Comparison of ENCODE assay signal across 8 cellular contexts in the genomic region with DNA sequence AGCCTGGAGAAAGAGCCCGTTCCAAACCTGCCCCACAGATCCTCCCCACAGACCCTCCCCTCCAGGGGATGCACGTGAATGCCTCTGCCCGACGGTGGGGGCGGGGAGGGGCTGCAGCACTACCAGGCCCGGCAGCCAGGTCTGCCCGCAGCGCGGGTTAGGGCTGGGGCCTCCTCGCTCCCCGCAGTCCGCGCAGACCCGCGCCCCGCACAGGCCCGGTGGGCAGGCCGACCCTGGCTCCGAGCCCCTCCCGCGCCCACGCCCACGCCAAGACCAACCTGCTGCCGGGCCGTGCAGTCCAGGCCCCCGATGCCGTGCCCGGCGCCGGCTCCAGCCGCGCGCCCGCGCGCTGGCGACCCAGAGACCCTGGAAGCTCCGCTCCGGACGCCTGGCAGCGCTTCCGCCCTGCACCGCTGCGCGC. TPM values are rescaled to one million over a fixed set of nuclear protein-coding genes. Genes with fewer than 3 reads are reported as not detected.
DNase-seq lines count a peak whose midpoint lies in the region; TF ChIP-seq lines count a peak whose summit lies in the region.

A gene with protein sequence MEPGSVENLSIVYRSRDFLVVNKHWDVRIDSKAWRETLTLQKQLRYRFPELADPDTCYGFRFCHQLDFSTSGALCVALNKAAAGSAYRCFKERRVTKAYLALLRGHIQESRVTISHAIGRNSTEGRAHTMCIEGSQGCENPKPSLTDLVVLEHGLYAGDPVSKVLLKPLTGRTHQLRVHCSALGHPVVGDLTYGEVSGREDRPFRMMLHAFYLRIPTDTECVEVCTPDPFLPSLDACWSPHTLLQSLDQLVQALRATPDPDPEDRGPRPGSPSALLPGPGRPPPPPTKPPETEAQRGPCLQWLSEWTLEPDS (minus strand): TSS at position 404 of the 421 bp plus-strand sequence. CDS start 644 bp downstream, outside the sequence.

- H3K27ac ChIP-seq in prostate gland, result peak within 1 kb of the TSS; percentile 39 to 53

- H3K4me3 ChIP-seq in HAP-1 (peak within 1 kb of the TSS; percentile 95), fibroblast of the aortic adventitia (ENCODE audit: low read depth, low read length) (peak within 1 kb of the TSS; percentile 91), prostate gland (peak within 1 kb of the TSS; percentile 91 to 99)

- no peaks in the 10 kb centered on the region for H3K4me1 ChIP-seq in HAP-1
- peaks cover 5% of the 10 kb centered on the region for H3K4me1 ChIP-seq in prostate gland (replicated peaks)

- no peak for DNase-seq in G401 (ENCODE audit: low spot score)
- no peak for DNase-seq in HAP-1 (ENCODE audit: low spot score in 2 of 2)
- no peak for DNase-seq in SK-MEL-5 (ENCODE audit: low read depth, low spot score)
- DNase-seq in fibroblast of the aortic adventitia (ENCODE audit: low read depth), result no peak
- DNase-seq in prostate gland (ENCODE audit: low spot score), result no peak
- no peak for DNase-seq in NCI-H187 (lab: John Stamatoyannopoulos, UW)
- DNase-seq in nucleus accumbens (lab: John Stamatoyannopoulos, UW), result no peak
- no peak for DNase-seq in activated CD4-positive, alpha-beta T cell treated with anti-CD3 and anti-CD28 coated beads for 48 hours

- TF ChIP-seq CTCF in fibroblast of the aortic adventitia (IDR thresholded peaks at IDR 0.05; ENCODE audit: insufficient read depth, low read length), result peak; percentile 6
- TF ChIP-seq CTCF in prostate gland (IDR thresholded peaks at IDR 0.05), result peak in 1 of 4 experiments; percentile 28

- H3K36me3 ChIP-seq in HAP-1 (replicated peaks) (peaks cover 70% of the 10 kb centered on the region), prostate gland (no peaks in the 10 kb centered on the region)

- 0% methylated on average over 16 of the region's 45 CpGs for WGBS in prostate gland

- in situ Hi-C loops in G401 (cut with HindIII; ENCODE audit: low sequenced_read_pairs) (no loop called here), HAP-1 (cut with MboI; ENCODE audit: low sequenced_read_pairs) (loop anchor here (5.0 kb wide), 1 partner anchor 56 kb away; no protein-coding TSS in a partner anchor), SK-MEL-5 (cut with HindIII; ENCODE audit: low pct_unique_long_range_greater_than_20kb, low sequenced_read_pairs) (no loop called here)

- intact Hi-C loops in prostate gland (cut with DNase I), result loop anchor here (5.0 kb wide), 1 partner anchor 76 kb away; no protein-coding TSS in a partner anchor

- H3K9me3 ChIP-seq in HAP-1 (no peaks in the 10 kb centered on the region), prostate gland (no peaks in the 10 kb centered on the region)

- peaks cover 2% of the 10 kb centered on the region for H3K27me3 ChIP-seq in HAP-1 (ENCODE audit: low read depth)
- peaks cover 3% of the 10 kb centered on the region for H3K27me3 ChIP-seq in prostate gland (replicated peaks; ENCODE audit: insufficient read depth)

- TF ChIP-seq POLR2A in prostate gland (IDR thresholded peaks at IDR 0.05), result no peak

RNA-seq across cellular contexts. Expression of the gene that starts here (rescaled TPM):
- total RNA-seq in G401 (2014; rRNA removed; shearing (Covaris generic)), result 69.3 and 95.5 TPM in 2 replicates
- total RNA-seq in SK-MEL-5 (2014; rRNA removed; shearing (Covaris generic)), result 32.6 and 36.9 TPM in 2 replicates
- 62.6 and 74.8 TPM in 2 replicates for polyA plus RNA-seq in SK-MEL-5 (2015; cell fraction: cytosol; rRNA removed)
- polyA plus RNA-seq in SK-MEL-5 (2015; cell fraction: nucleus; rRNA removed), result 104 and 117 TPM in 2 replicates
- total RNA-seq in fibroblast of the aortic adventitia (ENCODE audit: low replicate concordance) (14.5 and 20.3 TPM in 2 replicates), prostate gland (10 to 100 TPM; 22.0 to 32.4 TPM)
